11 cellular contexts compared by ENCODE assay signal in genomic region chr19:46262684-46263296, GRCh38. TPM values are rescaled to one million over a fixed set of nuclear protein-coding genes. Genes with fewer than 3 reads are reported as not detected.
A peak's percentile ranks its signal among the peaks of the same experiment; 100 is the strongest.
DNase-seq lines count a peak whose midpoint lies in the region; ATAC-seq and TF ChIP-seq lines count a peak whose summit lies in the region.
"Not testable (repeated sequence)": the region's sequence is repeated elsewhere in the genome, so short reads cannot be mapped to it uniquely, and the experiment has no call there.
"Had no signal": no experiment of that assay in that cellular context is flagged by ENCODE, and none has a peak within 500 bp of the region (broad histone marks: within the 10 kb centered on the region; RNA-seq: fewer than 3 reads in every experiment).

No MANE protein-coding gene starts in this region.

- H3K9ac ChIP-seq in HCT116 (ENCODE audit: low read length); mammary epithelial cell (ENCODE audit: insufficient read depth, low read length): not testable (repeated sequence)

- not testable (repeated sequence) for H3K36me3 Mint-ChIP-seq in stimulated activated naive CD8-positive, alpha-beta T cell treated with anti-CD3 and anti-CD28 coated beads, Interleukin-15, Interleukin-2, amounts not matched to agents 100 ng/mL and 50 ng/mL, for 24 hours (ENCODE audit: low read depth)

- TF ChIP-seq CTCF in GM10266 (IDR thresholded peaks at IDR 0.05; ENCODE audit: control insufficient read depth, insufficient read depth, low read depth, missing control alignments); HCT116 (IDR thresholded peaks at IDR 0.05 in 2 of 3, conservative IDR thresholded peaks at IDR 0.05 in 1 of 3; ENCODE audit: borderline replicate concordance in 1 of 3, insufficient read depth in 1 of 3, low read depth in 2 of 3, low read length in 2 of 3); mammary epithelial cell (conservative IDR thresholded peaks at IDR 0.05 in 1 of 2, IDR thresholded peaks at IDR 0.05 in 1 of 2; ENCODE audit: extremely low read depth in 1 of 2, insufficient read depth in 1 of 2, low read depth in 1 of 2, low read length in 2 of 2); osteoblast (IDR thresholded peaks at IDR 0.05; ENCODE audit: extremely low read depth, low read depth, low read length): not testable (repeated sequence)

- H3K9me3 ChIP-seq in HCT116 (ENCODE audit: control insufficient read depth in 1 of 2, insufficient read depth in 1 of 2, low read depth in 1 of 2, low read length in 2 of 2); mammary epithelial cell (replicated peaks; ENCODE audit: insufficient read depth, low read length); osteoblast (ENCODE audit: low read depth, low read length): not testable (repeated sequence)

- WGBS in mammary epithelial cell (ENCODE audit: low coverage, missing lambda C conversion rate): 48% methylated on average over 9 of the region's 11 CpGs

- H3K4me2 ChIP-seq in HCT116 (ENCODE audit: low read length): peak overlapping the region; percentile 45
- not testable (repeated sequence) for H3K4me2 ChIP-seq in mammary epithelial cell (ENCODE audit: insufficient read depth, low read depth, low read length); osteoblast (ENCODE audit: insufficient read depth, low read length)

- not testable (repeated sequence) for H4K20me1 ChIP-seq in HCT116 (ENCODE audit: insufficient read depth); mammary epithelial cell (ENCODE audit: insufficient read depth, low read length); osteoblast (ENCODE audit: insufficient read depth, low read length)

- not testable (repeated sequence) for H3K79me2 ChIP-seq in HCT116 (ENCODE audit: insufficient read depth, low read length); mammary epithelial cell (ENCODE audit: insufficient read depth, low read length); osteoblast (ENCODE audit: insufficient read depth, low read length)

- not testable (repeated sequence) for TF ChIP-seq POLR2A in HCT116 (IDR thresholded peaks at IDR 0.05; ENCODE audit: borderline replicate concordance, extremely low read depth, insufficient read depth, insufficient read length)

- peaks cover 32% of the 10 kb centered on the region for H3K27me3 ChIP-seq in HCT116 (ENCODE audit: insufficient read depth, low read length)
- H3K27me3 ChIP-seq in mammary epithelial cell (ENCODE audit: insufficient read depth, low read length): not testable (repeated sequence)
- peaks cover 62% of the 10 kb centered on the region for H3K27me3 ChIP-seq in osteoblast (ENCODE audit: insufficient read depth, low read length)

- H3K4me1 ChIP-seq in HCT116 (ENCODE audit: control insufficient read depth in 1 of 2, insufficient read depth in 2 of 2, low read length in 2 of 2) (peaks cover 29% of the 10 kb centered on the region in 2 experiments), mammary epithelial cell (ENCODE audit: insufficient read depth, low read length) (peaks cover 10% of the 10 kb centered on the region)
- H3K4me1 ChIP-seq in osteoblast (ENCODE audit: insufficient read depth, low read length): not testable (repeated sequence)

- in situ Hi-C loops in mammary epithelial cell (cut with MboI; ENCODE audit: low sequenced_read_pairs in 2 of 2): loop anchor here (5.0 kb wide), 3 partner anchors 70 to 235 kb away; no protein-coding TSS in a partner anchor

- DNase-seq in GM10266 (ENCODE audit: extremely low spot score) (peak; percentile 33), HCT116 (ENCODE audit: low read depth, low spot score) (peak; percentile 78), MV-4-11 (lab: John Stamatoyannopoulos, UW) (peak; percentile 97), RPMI7951 (ENCODE audit: low read depth) (peak; percentile 88), mammary epithelial cell (peak; percentile 82), osteoblast (ENCODE audit: insufficient read length, low spot score, missing footprints) (peak; percentile 6)
- peak; percentile 69 for DNase-seq in activated CD8-positive, alpha-beta memory T cell treated with anti-CD3 and anti-CD28 coated beads for 24 hours

- POLR2A ChIA-PET in HCT116 (lab: Charles Lee): interaction anchor here (1.1 kb wide), 1 partner anchor 184 kb away, joined by 3 read pairs; no protein-coding TSS in a partner anchor

- H2AFZ ChIP-seq in HCT116 (ENCODE audit: low read depth, low read length, poor library complexity, severe bottlenecking); mammary epithelial cell (ENCODE audit: low read depth, low read length); osteoblast (ENCODE audit: low read length): not testable (repeated sequence)

- not testable (repeated sequence) for H3K36me3 ChIP-seq in HCT116 (ENCODE audit: control insufficient read depth in 1 of 2, insufficient read depth in 2 of 2, low read length in 2 of 2); mammary epithelial cell (ENCODE audit: insufficient read depth, low read length); osteoblast (ENCODE audit: insufficient read depth, low read length)

- not testable (repeated sequence) for H3K9me3 Mint-ChIP-seq in stimulated activated naive CD8-positive, alpha-beta T cell treated with anti-CD3 and anti-CD28 coated beads, Interleukin-15, Interleukin-2, amounts not matched to agents 100 ng/mL and 50 ng/mL, for 24 hours

- peaks cover 59% of the 10 kb centered on the region for H3K27me3 Mint-ChIP-seq in stimulated activated naive CD8-positive, alpha-beta T cell treated with anti-CD3 and anti-CD28 coated beads, Interleukin-15, Interleukin-2, amounts not matched to agents 100 ng/mL and 50 ng/mL, for 24 hours

- not testable (repeated sequence) for H3K4me3 ChIP-seq in HCT116 (replicated peaks in 1 of 2; ENCODE audit: low read depth in 1 of 2, low read length in 2 of 2); mammary epithelial cell (replicated peaks in 1 of 3; ENCODE audit: insufficient read depth in 1 of 3, low read depth in 2 of 3, low read length in 3 of 3); osteoblast (ENCODE audit: insufficient read depth, low read length)

- peak overlapping the region; percentile 72 for H3K4me3 Mint-ChIP-seq in stimulated activated naive CD8-positive, alpha-beta T cell treated with anti-CD3 and anti-CD28 coated beads, Interleukin-15, Interleukin-2, amounts not matched to agents 100 ng/mL and 50 ng/mL, for 24 hours

- peak overlapping the region; percentile 84 for H3K27ac Mint-ChIP-seq in stimulated activated naive CD8-positive, alpha-beta T cell treated with anti-CD3 and anti-CD28 coated beads, Interleukin-15, Interleukin-2, amounts not matched to agents 100 ng/mL and 50 ng/mL, for 24 hours

- dilution Hi-C loops in mammary epithelial cell (cut with HindIII; ENCODE audit: low sequenced_read_pairs): not testable (repeated sequence)

- intact Hi-C loops in HCT116 (cut with micrococcal nuclease); mammary epithelial cell (cut with micrococcal nuclease): not testable (repeated sequence)

- H3K9me2 ChIP-seq in HCT116 (ENCODE audit: insufficient read depth): not testable (repeated sequence)

- RAD21 ChIA-PET in HCT116 (lab: Charles Lee; ENCODE audit: low non-redundant PET in 1 of 2, low total read pairs in 2 of 2, uncharacterized antibody in 2 of 2, unreplicated experiment in 2 of 2): interaction anchor here in 1 of 2 experiments (1.6 kb wide), 1 partner anchor 185 kb away, joined by 3 read pairs; no protein-coding TSS in a partner anchor

- H3K27ac ChIP-seq in HCT116 (ENCODE audit: low read depth, low read length); mammary epithelial cell (ENCODE audit: insufficient read depth, low read depth, low read length); osteoblast (ENCODE audit: low read depth, low read length): not testable (repeated sequence)

- not testable (repeated sequence) for BruUV-seq in HCT116 (replicated peaks; lab: Mats Ljungman, UMichigan); mammary epithelial cell (replicated peaks; lab: Mats Ljungman, UMichigan)

- ATAC-seq in HCT116: peak; percentile 76

- CTCF ChIA-PET in HCT116 (lab: Charles Lee): interaction anchor here (0.6 to 12.3 kb wide), 2 partner anchors 18 to 183 kb away, joined by 3 to 305 read pairs; no protein-coding TSS in a partner anchor
- CTCF ChIA-PET in mammary epithelial cell (lab: Charles Lee; ENCODE audit: low non-redundant PET): not testable (repeated sequence)

- TF ChIP-seq RAD21 in HCT116 (IDR thresholded peaks at IDR 0.05; ENCODE audit: low read depth): not testable (repeated sequence)

- H3K4me1 Mint-ChIP-seq in stimulated activated naive CD8-positive, alpha-beta T cell treated with anti-CD3 and anti-CD28 coated beads, Interleukin-15, Interleukin-2, amounts not matched to agents 100 ng/mL and 50 ng/mL, for 24 hours (ENCODE audit: low read depth): peaks cover 14% of the 10 kb centered on the region

TF ChIP-seq in HCT116, 20 proteins besides CTCF, POLR2A, EP300 and RAD21 (continues in another document):
- TF ChIP-seq SIN3A (IDR thresholded peaks at IDR 0.05; ENCODE audit: low read depth): peak; percentile 94
- TF ChIP-seq POLR2AphosphoS5 (IDR thresholded peaks at IDR 0.05; ENCODE audit: low read depth, low read length): peak; percentile 61; the same call in 1 of the 2 replicates
- TF ChIP-seq TCF7L2 (IDR thresholded peaks at IDR 0.05; ENCODE audit: borderline replicate concordance, extremely low read depth, insufficient read depth, insufficient read length): peak; percentile 79
- peak; percentile 91 for TF ChIP-seq SP1 (IDR thresholded peaks at IDR 0.05; ENCODE audit: low read depth)

RNA-seq across cellular contexts. Expression of gene IGFL1, which starts 33.2 kb away (rescaled TPM):
- total RNA-seq in HCT116 (2021; ENCODE audit: unreplicated experiment) (not detected), mammary epithelial cell (1 to 10 TPM in 1 of 2 donors, under 1 TPM in 1; 0.67 to 8.7 TPM), osteoblast (not detected in 2 replicates)
- polyA plus RNA-seq in HCT116 (2012): not detected in 2 replicates
- total RNA-seq in RPMI7951 (2014; rRNA removed; shearing (Covaris generic)): not detected in 2 replicates
- polyA plus RNA-seq in mammary epithelial cell: 2.4 TPM
- polyA minus RNA-seq in mammary epithelial cell: not detected
- total RNA-seq: colonic mucosa; T-helper 1 cell treated with Interleukin-12 subunit alpha and Interleukin-12 subunit beta and Interleukin-4 antibody, amounts not matched to agents 30 ng/mL and 1 ng/mL, for 36 hours; temporal lobe had no signal

RNA-seq across cellular contexts. Expression of gene HIF3A, which starts 34.1 kb away (rescaled TPM):
- total RNA-seq in HCT116 (2021; ENCODE audit: unreplicated experiment) (0.98 TPM), mammary epithelial cell (not detected), osteoblast (not detected in 2 replicates)
- polyA plus RNA-seq in HCT116 (2012): 0.19 and 0.27 TPM in 2 replicates
- under 0.01 TPM in 1 of 2 replicates, not detected in the other for total RNA-seq in RPMI7951 (2014; rRNA removed; shearing (Covaris generic))
- 0.05 TPM for polyA plus RNA-seq in mammary epithelial cell
- not detected for polyA minus RNA-seq in mammary epithelial cell
- total RNA-seq: T-helper 1 cell treated with Interleukin-12 subunit alpha and Interleukin-12 subunit beta and Interleukin-4 antibody, amounts not matched to agents 30 ng/mL and 1 ng/mL, for 36 hours had no signal

Comparison
In these comparisons a context has a peak if more than half of its experiments do, and no peak if none do; other contexts are left out.
1. DNase-seq: peak in every context shown above with its lines; median percentile 97 in MV-4-11; 88 in RPMI7951; 82 in mammary epithelial cell; 78 in HCT116; 69 in activated CD8-positive, alpha-beta memory T cell treated with anti-CD3 and anti-CD28 coated beads for 24 hours; 33 in GM10266; 6 in osteoblast.